15 cellular contexts compared by ENCODE assay signal in the genomic region with DNA sequence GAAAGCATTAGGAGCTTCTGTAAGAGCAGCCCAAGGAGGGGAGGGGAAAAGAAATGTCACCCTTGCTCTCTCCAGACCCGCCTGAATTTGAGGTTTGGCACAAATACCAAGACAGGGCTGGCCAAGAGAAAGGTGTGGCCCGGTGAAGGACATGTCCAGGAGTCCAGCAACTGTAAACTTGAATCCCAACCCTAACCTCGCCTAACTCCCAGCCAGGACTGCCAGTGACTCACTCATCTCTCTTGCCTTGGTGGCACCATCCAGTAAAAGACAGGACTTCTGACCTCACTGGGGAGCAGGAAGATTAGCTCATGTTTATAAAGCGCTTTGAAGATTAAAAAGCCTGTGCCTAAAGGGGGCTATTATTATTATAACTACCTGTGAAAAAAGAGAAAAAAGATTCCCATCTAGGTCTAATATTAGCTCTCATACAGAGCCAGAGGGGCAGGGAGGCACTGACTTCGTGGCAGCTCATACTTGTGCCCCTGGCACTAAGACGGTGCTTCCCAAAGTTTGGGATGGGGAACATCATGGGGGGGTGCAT.
DNase-seq lines count a peak whose midpoint lies in the region; ATAC-seq and TF ChIP-seq lines count a peak whose summit lies in the region.
"Had no signal": no experiment of that assay in that cellular context is flagged by ENCODE, and none has a peak within 500 bp of the region (broad histone marks: within the 10 kb centered on the region; RNA-seq: fewer than 3 reads in every experiment).

No MANE protein-coding gene starts in this region.

- H2BK120ac ChIP-seq in neuronal stem cell (ENCODE audit: low read depth, low read length), result no peak overlapping the region

- no peak overlapping the region for H2BK15ac ChIP-seq in neuronal stem cell (ENCODE audit: low read length)

- intact Hi-C loops in Panc1 (cut with micrococcal nuclease; ENCODE audit: unreplicated experiment), result no loop called here
- intact Hi-C loops in CD4-positive, alpha-beta T cell (cut with DNase I, micrococcal nuclease), result no loop called here
- intact Hi-C loops in CD4-positive, alpha-beta memory T cell (cut with micrococcal nuclease), result no loop called here

- no peak overlapping the region for H3K23ac ChIP-seq in neuronal stem cell (ENCODE audit: low read depth, low read length, poor library complexity)

- no peak overlapping the region for H4K8ac ChIP-seq in neuronal stem cell (ENCODE audit: low read depth, low read length)

- peaks cover 5% of the 10 kb centered on the region for H4K20me1 ChIP-seq in osteoblast (ENCODE audit: insufficient read depth, low read length)

- H2AFZ ChIP-seq in osteoblast (ENCODE audit: low read length) (peak overlapping the region; percentile 80), neuronal stem cell (ENCODE audit: low read length) (no peak overlapping the region)

- no CpG with 5 or more reads among the region's 6 CpGs for WGBS in neuronal stem cell (ENCODE audit: extremely low coverage in 2 of 2, insufficient read length in 2 of 2, insufficient replicate concordance in 1 of 2), 2 donors

- no peaks in the 10 kb centered on the region for H3K27me3 ChIP-seq in Panc1 (ENCODE audit: control insufficient read depth, insufficient read depth, low read length)
- H3K27me3 ChIP-seq in osteoblast (ENCODE audit: insufficient read depth, low read length), result no peaks in the 10 kb centered on the region
- H3K27me3 ChIP-seq in neuronal stem cell (ENCODE audit: control insufficient read depth in 3 of 3, insufficient read depth in 3 of 3, low read depth in 1 of 3, low read length in 3 of 3), result no peaks in the 10 kb centered on the region
- H3K27me3 ChIP-seq in CD4-positive, alpha-beta T cell (ENCODE audit: control insufficient read depth, insufficient read depth, low read length), result no peaks in the 10 kb centered on the region
- H3K27me3 ChIP-seq in CD4-positive, alpha-beta memory T cell (ENCODE audit: insufficient read depth, low read length), result no peaks in the 10 kb centered on the region

- H2BK5ac ChIP-seq in neuronal stem cell (ENCODE audit: low read length), result no peak overlapping the region

- no peaks in the 10 kb centered on the region for H3K27me3 Mint-ChIP-seq in CD4-positive, alpha-beta T cell
- no peaks in the 10 kb centered on the region for H3K27me3 Mint-ChIP-seq in CD4-positive, alpha-beta memory T cell
- H3K27me3 Mint-ChIP-seq: activated naive CD4-positive, alpha-beta T cell treated with anti-CD3 and anti-CD28 coated beads, Interleukin-2, amount 10 ng/mL, durations not matched to agents 7 days and 5 days; stimulated activated naive CD8-positive, alpha-beta T cell treated with anti-CD3 and anti-CD28 coated beads, Interleukin-15, Interleukin-2, amounts not matched to agents 100 ng/mL and 50 ng/mL, for 24 hours had no signal

- H3K36me3 Mint-ChIP-seq in CD4-positive, alpha-beta T cell (ENCODE audit: low read depth), result no peaks in the 10 kb centered on the region
- H3K36me3 Mint-ChIP-seq in CD4-positive, alpha-beta memory T cell, result no peaks in the 10 kb centered on the region
- H3K36me3 Mint-ChIP-seq: activated naive CD4-positive, alpha-beta T cell treated with anti-CD3 and anti-CD28 coated beads, Interleukin-2, amount 10 ng/mL, durations not matched to agents 7 days and 5 days; immature natural killer cell had no signal

- TF ChIP-seq CTCF in Panc1 (IDR thresholded peaks at IDR 0.05), result no peak
- no peak for TF ChIP-seq CTCF in osteoblast (IDR thresholded peaks at IDR 0.05; ENCODE audit: extremely low read depth, low read depth, low read length)
- TF ChIP-seq CTCF in CD4-positive, alpha-beta T cell (IDR thresholded peaks at IDR 0.05), result no peak

- H3K4me1 Mint-ChIP-seq in CD4-positive, alpha-beta T cell (ENCODE audit: low read depth), result no peaks in the 10 kb centered on the region
- H3K4me1 Mint-ChIP-seq in CD4-positive, alpha-beta memory T cell, result peaks cover 0 to 5% (median 0%) of the 10 kb centered on the region in 4 donors
- H3K4me1 Mint-ChIP-seq: activated naive CD4-positive, alpha-beta T cell treated with anti-CD3 and anti-CD28 coated beads, Interleukin-2, amount 10 ng/mL, durations not matched to agents 7 days and 5 days; immature natural killer cell had no signal

- BruUV-seq in Panc1 (replicated peaks; lab: Mats Ljungman, UMichigan), result no TSS peak

- no peaks in the 10 kb centered on the region for H3K9me3 Mint-ChIP-seq in CD4-positive, alpha-beta T cell
- peaks cover 0 to 3% (median 0%) of the 10 kb centered on the region in 8 donors for H3K9me3 Mint-ChIP-seq in CD4-positive, alpha-beta memory T cell
- H3K9me3 Mint-ChIP-seq: activated naive CD4-positive, alpha-beta T cell treated with anti-CD3 and anti-CD28 coated beads, Interleukin-2, amount 10 ng/mL, durations not matched to agents 7 days and 5 days; stimulated activated naive CD8-positive, alpha-beta T cell treated with anti-CD3 and anti-CD28 coated beads, Interleukin-15, Interleukin-2, amounts not matched to agents 100 ng/mL and 50 ng/mL, for 24 hours had no signal

- DNase-seq in Caki2 (ENCODE audit: low read depth) (peak; percentile 91), Panc1 (ENCODE audit: low read depth, low spot score) (no peak), fibroblast of gingiva (ENCODE audit: low read depth) (peak; percentile 3), osteoblast (ENCODE audit: insufficient read length, low spot score, missing footprints) (peak; percentile 95), activated gamma-delta T cell (lab: John Stamatoyannopoulos, UW) (no peak), neuronal stem cell (ENCODE audit: low spot score) (no peak)
- no peak for DNase-seq in CD4-positive, alpha-beta T cell
- DNase-seq in CD4-positive, alpha-beta memory T cell, result no peak
- DNase-seq: activated naive CD4-positive, alpha-beta T cell treated with anti-CD3 and anti-CD28 coated beads, Interleukin-2, amount 10 ng/mL, durations not matched to agents 7 days and 5 days; H7; immature natural killer cell; NCI-H524 had no signal

- no peak overlapping the region for H3K9ac ChIP-seq in neuronal stem cell (ENCODE audit: low read depth, low read length, poor library complexity)

- peak; percentile 63 for ATAC-seq in Panc1
- no peak for ATAC-seq in CD4-positive, alpha-beta T cell (ENCODE audit: poor library complexity)

- H3K79me2 ChIP-seq in osteoblast (ENCODE audit: insufficient read depth, low read length), result peaks cover 12% of the 10 kb centered on the region

- in situ Hi-C loops in Caki2 (cut with HindIII; ENCODE audit: low pct_unique_long_range_greater_than_20kb, low sequenced_read_pairs), result no loop called here
- in situ Hi-C loops in Panc1 (cut with HindIII; ENCODE audit: low pct_unique_long_range_greater_than_20kb, low sequenced_read_pairs), result no loop called here

- peaks cover 93% of the 10 kb centered on the region for H3K4me1 ChIP-seq in Panc1 (ENCODE audit: control insufficient read depth, insufficient read depth, low read length)
- peaks cover 15% of the 10 kb centered on the region for H3K4me1 ChIP-seq in osteoblast (ENCODE audit: insufficient read depth, low read length)
- H3K4me1 ChIP-seq in neuronal stem cell (ENCODE audit: control insufficient read depth in 2 of 2, insufficient read depth in 1 of 2, low read depth in 1 of 2, low read length in 2 of 2), result peaks cover 0 to 6% of the 10 kb centered on the region in 2 donors
- H3K4me1 ChIP-seq in CD4-positive, alpha-beta memory T cell (ENCODE audit: insufficient read depth, low read length), result no peaks in the 10 kb centered on the region

- H3K9me3 ChIP-seq in Panc1 (ENCODE audit: control insufficient read depth, insufficient read depth, low read depth, low read length), result no peaks in the 10 kb centered on the region
- H3K9me3 ChIP-seq in osteoblast (ENCODE audit: low read depth, low read length), result no peaks in the 10 kb centered on the region
- no peaks in the 10 kb centered on the region for H3K9me3 ChIP-seq in neuronal stem cell (replicated peaks in 1 of 2; ENCODE audit: control insufficient read depth in 2 of 2, insufficient read depth in 1 of 2, low read depth in 1 of 2, low read length in 2 of 2)
- no peaks in the 10 kb centered on the region for H3K9me3 ChIP-seq in CD4-positive, alpha-beta T cell (ENCODE audit: control insufficient read depth, low read length)
- H3K9me3 ChIP-seq in CD4-positive, alpha-beta memory T cell (ENCODE audit: control insufficient read depth in 1 of 2, low read length in 2 of 2), result no peaks in the 10 kb centered on the region

- H3K4me2 ChIP-seq in osteoblast (ENCODE audit: insufficient read depth, low read length) (peak overlapping the region; percentile 81), neuronal stem cell (ENCODE audit: insufficient read depth, low read length, poor library complexity, severe bottlenecking) (no peak overlapping the region)

- H4K91ac ChIP-seq in neuronal stem cell (ENCODE audit: low read depth, low read length, poor library complexity), result no peak overlapping the region

- CTCF ChIA-PET in Panc1 (lab: Charles Lee), result interaction anchor here (0.6 kb wide), 1 partner anchor 45 kb away, joined by 4 read pairs; no protein-coding TSS in a partner anchor
- CTCF ChIA-PET in CD4-positive, alpha-beta T cell (lab: Charles Lee), result no interaction called here
- CTCF ChIA-PET in CD4-positive, alpha-beta memory T cell (lab: Charles Lee; ENCODE audit: partially characterized antibody), result no interaction called here

- H3K4me3 ChIP-seq in Panc1 (ENCODE audit: low read depth in 2 of 2, low read length in 2 of 2), result peak overlapping the region in 1 of 2 experiments; percentile 28; a peak in 2 of 4 replicates
- peak overlapping the region; percentile 50 for H3K4me3 ChIP-seq in osteoblast (ENCODE audit: insufficient read depth, low read length)
- H3K4me3 ChIP-seq in neuronal stem cell (ENCODE audit: low read length in 2 of 2), result no peak overlapping the region
- H3K4me3 ChIP-seq in CD4-positive, alpha-beta memory T cell (ENCODE audit: low read length in 2 of 2), result no peak overlapping the region
- H3K4me3 ChIP-seq: SK-N-MC had no signal

- H3K18ac ChIP-seq in neuronal stem cell (ENCODE audit: low read length), result no peak overlapping the region

- no peak overlapping the region for H2BK12ac ChIP-seq in neuronal stem cell (ENCODE audit: low read length)

- POLR2A ChIA-PET in Panc1 (lab: Charles Lee), result interaction anchor here (0.6 kb wide), 1 partner anchor 20 kb away, joined by 3 read pairs; no protein-coding TSS in a partner anchor
- POLR2A ChIA-PET in CD4-positive, alpha-beta T cell (lab: Charles Lee), result interaction anchor here (0.7 kb wide), 1 partner anchor 12 kb away, joined by 3 read pairs; no protein-coding TSS in a partner anchor
- POLR2A ChIA-PET in CD4-positive, alpha-beta memory T cell (lab: Charles Lee; ENCODE audit: partially characterized antibody), result no interaction called here

- no peak overlapping the region for H3K4me3 Mint-ChIP-seq in CD4-positive, alpha-beta T cell
- H3K4me3 Mint-ChIP-seq in CD4-positive, alpha-beta memory T cell, result no peak overlapping the region
- H3K4me3 Mint-ChIP-seq: activated naive CD4-positive, alpha-beta T cell treated with anti-CD3 and anti-CD28 coated beads, Interleukin-2, amount 10 ng/mL, durations not matched to agents 7 days and 5 days; immature natural killer cell; stimulated activated naive CD8-positive, alpha-beta T cell treated with anti-CD3 and anti-CD28 coated beads, Interleukin-15, Interleukin-2, amounts not matched to agents 100 ng/mL and 50 ng/mL, for 24 hours had no signal

- H3K36me3 ChIP-seq in Panc1 (ENCODE audit: control insufficient read depth, insufficient read depth, low read length) (no peaks in the 10 kb centered on the region), osteoblast (ENCODE audit: insufficient read depth, low read length) (no peaks in the 10 kb centered on the region), neuronal stem cell (replicated peaks in 1 of 2; ENCODE audit: control insufficient read depth in 2 of 2, insufficient read depth in 2 of 2, low read length in 2 of 2) (no peaks in the 10 kb centered on the region)
- H3K36me3 ChIP-seq in CD4-positive, alpha-beta memory T cell (ENCODE audit: insufficient read depth, low read length), result no peaks in the 10 kb centered on the region

- no peak overlapping the region for H3K27ac Mint-ChIP-seq in CD4-positive, alpha-beta T cell
- H3K27ac Mint-ChIP-seq in CD4-positive, alpha-beta memory T cell, result peak overlapping the region in 2 of 7 donors; percentile 20 to 28
- H3K27ac Mint-ChIP-seq: activated naive CD4-positive, alpha-beta T cell treated with anti-CD3 and anti-CD28 coated beads, Interleukin-2, amount 10 ng/mL, durations not matched to agents 7 days and 5 days; immature natural killer cell; stimulated activated naive CD8-positive, alpha-beta T cell treated with anti-CD3 and anti-CD28 coated beads, Interleukin-15, Interleukin-2, amounts not matched to agents 100 ng/mL and 50 ng/mL, for 24 hours had no signal

- no peak overlapping the region for H3K4ac ChIP-seq in neuronal stem cell (ENCODE audit: low read length)

- no peaks in the 10 kb centered on the region for H3K79me1 ChIP-seq in neuronal stem cell (ENCODE audit: low read depth, low read length)

- H3K27ac ChIP-seq in Panc1 (ENCODE audit: low read length), result peak overlapping the region; percentile 98
- no peak overlapping the region for H3K27ac ChIP-seq in osteoblast (ENCODE audit: low read depth, low read length)
- no peak overlapping the region for H3K27ac ChIP-seq in neuronal stem cell (replicated peaks; ENCODE audit: low read length)
- no peak overlapping the region for H3K27ac ChIP-seq in CD4-positive, alpha-beta T cell (ENCODE audit: low read depth, low read length)
- no peak overlapping the region for H3K27ac ChIP-seq in CD4-positive, alpha-beta memory T cell (ENCODE audit: low read depth, low read length)
- H3K27ac ChIP-seq: C4-2B, SK-N-MC had no signal

- no peak overlapping the region for H2AK5ac ChIP-seq in neuronal stem cell (ENCODE audit: low read depth, low read length)

- no peak overlapping the region for H3K14ac ChIP-seq in neuronal stem cell (ENCODE audit: low read length)

Comparison
In these comparisons a context has a peak if more than half of its experiments do, and no peak if none do; other contexts are left out.
1. DNase-seq: peak in Caki2 (single experiment), fibroblast of gingiva (single experiment) and osteoblast (single experiment); none in Panc1 (single experiment), activated gamma-delta T cell (single experiment), neuronal stem cell (single experiment), CD4-positive, alpha-beta T cell (0 of 10) and CD4-positive, alpha-beta memory T cell (0 of 5).